Comparison of ENCODE assay signal across 17 cellular contexts in genomic region chr12:65660096-65660495, GRCh38.
DNase-seq lines count a peak whose midpoint lies in the region; ATAC-seq and TF ChIP-seq lines count a peak whose summit lies in the region.
"Had no signal": no experiment of that assay in that cellular context is flagged by ENCODE, and none has a peak within 500 bp of the region (broad histone marks: within the 10 kb centered on the region; RNA-seq: fewer than 3 reads in every experiment).

No MANE protein-coding gene starts in this region.

- no peak overlapping the region for H3K4me3 Mint-ChIP-seq in endodermal cell
- H3K4me3 Mint-ChIP-seq: CD4-positive, alpha-beta memory T cell; H9; HFFc6 had no signal

- peaks cover 36 to 52% of the 10 kb centered on the region in 2 experiments for H3K4me1 ChIP-seq in HCT116 (ENCODE audit: control insufficient read depth in 1 of 2, insufficient read depth in 2 of 2, low read length in 2 of 2)
- H3K4me1 ChIP-seq in RWPE2 (ENCODE audit: insufficient read depth, poor library complexity, severe bottlenecking): peaks cover 32% of the 10 kb centered on the region
- H3K4me1 ChIP-seq in endodermal cell (ENCODE audit: control insufficient read depth, insufficient read depth, low read length): no peaks in the 10 kb centered on the region
- peaks cover 38% of the 10 kb centered on the region for H3K4me1 ChIP-seq in osteoblast (ENCODE audit: insufficient read depth, low read length)
- H3K4me1 ChIP-seq in upper lobe of right lung: no peaks in the 10 kb centered on the region

- H3K36me3 Mint-ChIP-seq in endodermal cell (ENCODE audit: low read depth): no peaks in the 10 kb centered on the region
- H3K36me3 Mint-ChIP-seq: CD4-positive, alpha-beta memory T cell had no signal

- CTCF ChIA-PET in HCT116 (lab: Charles Lee): no interaction called here

- H2AFZ ChIP-seq in HCT116 (ENCODE audit: low read depth, low read length, poor library complexity, severe bottlenecking) (peak overlapping the region; percentile 42), osteoblast (ENCODE audit: low read length) (peak overlapping the region; percentile 47)
- H2AFZ ChIP-seq: GM23248 had no signal

- H3K4me2 ChIP-seq in HCT116 (ENCODE audit: low read length) (no peak overlapping the region), osteoblast (ENCODE audit: insufficient read depth, low read length) (no peak overlapping the region)

- no TSS peak for BruUV-seq in HCT116 (replicated peaks; lab: Mats Ljungman, UMichigan)

- H3K27ac ChIP-seq in HCT116 (ENCODE audit: low read depth, low read length): peak overlapping the region; percentile 100
- H3K27ac ChIP-seq in RWPE2 (ENCODE audit: poor library complexity, severe bottlenecking): peak overlapping the region; percentile 100
- no peak overlapping the region for H3K27ac ChIP-seq in endodermal cell (ENCODE audit: low read depth, low read length)
- peak overlapping the region; percentile 51 for H3K27ac ChIP-seq in osteoblast (ENCODE audit: low read depth, low read length)
- H3K27ac ChIP-seq in upper lobe of right lung: no peak overlapping the region
- H3K27ac ChIP-seq: GM23248 had no signal

- 75 to 90% methylated on average over 2 to 4 of the region's 4 CpGs for WGBS in endodermal cell (ENCODE audit: insufficient coverage in 1 of 2, insufficient read length in 1 of 2), 2 experiments

- no peak for TF ChIP-seq RAD21 in HCT116 (IDR thresholded peaks at IDR 0.05; ENCODE audit: low read depth)

- POLR2A ChIA-PET in HCT116 (lab: Charles Lee): interaction anchor here (1.2 to 1.4 kb wide), 2 partner anchors 12 to 18 kb away, joined by 3 to 4 read pairs; no protein-coding TSS in a partner anchor

- intact Hi-C loops in HCT116 (cut with micrococcal nuclease) (no loop called here), upper lobe of right lung (cut with DNase I) (no loop called here)

- no peak overlapping the region for H3K4me3 ChIP-seq in HCT116 (replicated peaks in 1 of 2; ENCODE audit: low read depth in 1 of 2, low read length in 2 of 2)
- H3K4me3 ChIP-seq in RWPE2 (ENCODE audit: severe bottlenecking): no peak overlapping the region
- no peak overlapping the region for H3K4me3 ChIP-seq in endodermal cell (ENCODE audit: low read length)
- H3K4me3 ChIP-seq in osteoblast (ENCODE audit: insufficient read depth, low read length): no peak overlapping the region
- H3K4me3 ChIP-seq in upper lobe of right lung: no peak overlapping the region
- H3K4me3 ChIP-seq: GM23248 had no signal

- RAD21 ChIA-PET in HCT116 (lab: Charles Lee; ENCODE audit: low non-redundant PET in 1 of 2, low total read pairs in 2 of 2, uncharacterized antibody in 2 of 2, unreplicated experiment in 2 of 2): no interaction called here

- H3K27me3 ChIP-seq in HCT116 (ENCODE audit: insufficient read depth, low read length): no peaks in the 10 kb centered on the region
- no peaks in the 10 kb centered on the region for H3K27me3 ChIP-seq in RWPE2 (ENCODE audit: insufficient read depth, poor library complexity, severe bottlenecking)
- no peaks in the 10 kb centered on the region for H3K27me3 ChIP-seq in endodermal cell (ENCODE audit: control insufficient read depth, insufficient read depth, low read length, poor library complexity, severe bottlenecking)
- H3K27me3 ChIP-seq in osteoblast (ENCODE audit: insufficient read depth, low read length): no peaks in the 10 kb centered on the region
- peaks cover 22% of the 10 kb centered on the region for H3K27me3 ChIP-seq in upper lobe of right lung

- DNase-seq in HCT116 (ENCODE audit: low read depth, low spot score) (no peak), RWPE2 (ENCODE audit: low spot score) (no peak), endodermal cell (peak; percentile 76), osteoblast (ENCODE audit: insufficient read length, low spot score, missing footprints) (no peak), upper lobe of right lung (no peak), T-helper 2 cell (no peak), HT-29 (ENCODE audit: low spot score) (no peak)
- DNase-seq in activated CD4-positive, CD25-positive, alpha-beta regulatory T cell treated with anti-CD3 and anti-CD28 coated beads, Interleukin-2, amount 50 U/mL, for 72 hours: no peak
- DNase-seq: C1 segment of cervical spinal cord; Calu3; CD4-positive, alpha-beta memory T cell; COR-L47; DMS53; DMS79 treated with DMSO at 0.1 percent for 48 hours; GM23248; H9; HFFc6 had no signal

- H3K27me3 Mint-ChIP-seq in endodermal cell (ENCODE audit: insufficient read depth): peaks cover 14% of the 10 kb centered on the region

- H3K9ac ChIP-seq in HCT116 (ENCODE audit: low read length): no peak overlapping the region
- no peak overlapping the region for H3K9ac ChIP-seq in endodermal cell (ENCODE audit: extremely low read depth, low read length, poor library complexity, severe bottlenecking)
- H3K9ac ChIP-seq: GM23248 had no signal

- H3K36me3 ChIP-seq in HCT116 (ENCODE audit: control insufficient read depth in 1 of 2, insufficient read depth in 2 of 2, low read length in 2 of 2) (peaks cover 0 to 23% of the 10 kb centered on the region in 2 experiments; a peak in 2 of 4 replicates), RWPE2 (ENCODE audit: low read depth) (no peaks in the 10 kb centered on the region), endodermal cell (ENCODE audit: control insufficient read depth, insufficient read depth, low read length) (no peaks in the 10 kb centered on the region), osteoblast (ENCODE audit: insufficient read depth, low read length) (no peaks in the 10 kb centered on the region), upper lobe of right lung (no peaks in the 10 kb centered on the region)

- H4K20me1 ChIP-seq in HCT116 (ENCODE audit: insufficient read depth): no peaks in the 10 kb centered on the region
- no peaks in the 10 kb centered on the region for H4K20me1 ChIP-seq in osteoblast (ENCODE audit: insufficient read depth, low read length)

- TF ChIP-seq POLR2A in HCT116 (IDR thresholded peaks at IDR 0.05; ENCODE audit: borderline replicate concordance, extremely low read depth, insufficient read depth, insufficient read length): no peak

- ATAC-seq in HCT116 (no peak), RWPE2 (ENCODE audit: low read depth) (no peak), upper lobe of right lung (no peak)

- no peak overlapping the region for H3K27ac Mint-ChIP-seq in endodermal cell
- H3K27ac Mint-ChIP-seq: CD4-positive, alpha-beta memory T cell; H9 had no signal

- TF ChIP-seq CTCF in HCT116 (IDR thresholded peaks at IDR 0.05 in 2 of 3, conservative IDR thresholded peaks at IDR 0.05 in 1 of 3; ENCODE audit: borderline replicate concordance in 1 of 3, insufficient read depth in 1 of 3, low read depth in 2 of 3, low read length in 2 of 3) (no peak), RWPE2 (IDR thresholded peaks at IDR 0.05; ENCODE audit: poor library complexity, severe bottlenecking) (no peak), endodermal cell (conservative IDR thresholded peaks at IDR 0.05) (no peak), osteoblast (IDR thresholded peaks at IDR 0.05; ENCODE audit: extremely low read depth, low read depth, low read length) (no peak), upper lobe of right lung (IDR thresholded peaks at IDR 0.05) (no peak)

- H3K79me2 ChIP-seq in HCT116 (ENCODE audit: insufficient read depth, low read length): no peaks in the 10 kb centered on the region
- H3K79me2 ChIP-seq in osteoblast (ENCODE audit: insufficient read depth, low read length): no peaks in the 10 kb centered on the region

- H3K9me2 ChIP-seq in HCT116 (ENCODE audit: insufficient read depth): no peaks in the 10 kb centered on the region

- peaks cover 0 to 13% of the 10 kb centered on the region in 2 experiments; a peak in 1 of 4 replicates for H3K9me3 ChIP-seq in HCT116 (ENCODE audit: control insufficient read depth in 1 of 2, insufficient read depth in 1 of 2, low read depth in 1 of 2, low read length in 2 of 2)
- no peaks in the 10 kb centered on the region for H3K9me3 ChIP-seq in RWPE2 (ENCODE audit: severe bottlenecking)
- peaks cover 19% of the 10 kb centered on the region for H3K9me3 ChIP-seq in endodermal cell (ENCODE audit: control insufficient read depth, low read length)
- no peaks in the 10 kb centered on the region for H3K9me3 ChIP-seq in osteoblast (ENCODE audit: low read depth, low read length)
- H3K9me3 ChIP-seq in upper lobe of right lung: no peaks in the 10 kb centered on the region

- H3K4me1 Mint-ChIP-seq in endodermal cell: peaks cover 18% of the 10 kb centered on the region
- H3K4me1 Mint-ChIP-seq: CD4-positive, alpha-beta memory T cell had no signal

- peaks cover 19% of the 10 kb centered on the region for H3K9me3 Mint-ChIP-seq in endodermal cell

TF ChIP-seq in HCT116, 20 proteins besides CTCF, POLR2A, EP300 and RAD21:
- TF ChIP-seq EGR1 (IDR thresholded peaks at IDR 0.05; ENCODE audit: low read depth) (no peak), TCF7L2 (IDR thresholded peaks at IDR 0.05; ENCODE audit: borderline replicate concordance, extremely low read depth, insufficient read depth, insufficient read length) (no peak), ZNF274 (IDR thresholded peaks at IDR 0.05; ENCODE audit: low read depth, low read length) (no peak), CEBPB (IDR thresholded peaks at IDR 0.05; ENCODE audit: low read depth) (no peak), YY1 (IDR thresholded peaks at IDR 0.05; ENCODE audit: extremely low read depth, insufficient replicate concordance, low read depth, low read length) (no peak), ELF1 (IDR thresholded peaks at IDR 0.05; ENCODE audit: borderline replicate concordance, low read depth) (no peak), EZH2phosphoT487 (IDR thresholded peaks at IDR 0.05; ENCODE audit: borderline replicate concordance) (no peak)
- TF ChIP-seq, protein P1, sequence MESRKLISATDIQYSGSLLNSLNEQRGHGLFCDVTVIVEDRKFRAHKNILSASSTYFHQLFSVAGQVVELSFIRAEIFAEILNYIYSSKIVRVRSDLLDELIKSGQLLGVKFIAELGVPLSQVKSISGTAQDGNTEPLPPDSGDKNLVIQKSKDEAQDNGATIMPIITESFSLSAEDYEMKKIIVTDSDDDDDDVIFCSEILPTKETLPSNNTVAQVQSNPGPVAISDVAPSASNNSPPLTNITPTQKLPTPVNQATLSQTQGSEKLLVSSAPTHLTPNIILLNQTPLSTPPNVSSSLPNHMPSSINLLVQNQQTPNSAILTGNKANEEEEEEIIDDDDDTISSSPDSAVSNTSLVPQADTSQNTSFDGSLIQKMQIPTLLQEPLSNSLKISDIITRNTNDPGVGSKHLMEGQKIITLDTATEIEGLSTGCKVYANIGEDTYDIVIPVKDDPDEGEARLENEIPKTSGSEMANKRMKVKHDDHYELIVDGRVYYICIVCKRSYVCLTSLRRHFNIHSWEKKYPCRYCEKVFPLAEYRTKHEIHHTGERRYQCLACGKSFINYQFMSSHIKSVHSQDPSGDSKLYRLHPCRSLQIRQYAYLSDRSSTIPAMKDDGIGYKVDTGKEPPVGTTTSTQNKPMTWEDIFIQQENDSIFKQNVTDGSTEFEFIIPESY (IDR thresholded peaks at IDR 0.05; ENCODE audit: extremely low read depth, insufficient replicate concordance, low read length): no peak

Comparison
In these comparisons a context has a peak if more than half of its experiments do, and no peak if none do; other contexts are left out.
1. H3K27ac ChIP-seq: peak in HCT116 (single experiment), RWPE2 (single experiment) and osteoblast (single experiment); none in endodermal cell (single experiment) and upper lobe of right lung (single experiment).